In genomic region chr16:67480833-67481560, GRCh38 we compare ENCODE assay signal across 8 cellular contexts. TPM values are rescaled to one million over a fixed set of nuclear protein-coding genes. Genes with fewer than 3 reads are reported as not detected.
DNase-seq lines count a peak whose midpoint lies in the region; ATAC-seq and TF ChIP-seq lines count a peak whose summit lies in the region.

ATP6V0D1 (minus strand) TSS chr16:67481157; CDS start chr16:67481086, 71 bp downstream.

- peaks cover 42% of the 10 kb centered on the region for H3K4me1 Mint-ChIP-seq in activated naive CD8-positive, alpha-beta T cell (ENCODE audit: low read depth)

- no peaks in the 10 kb centered on the region for H3K36me3 Mint-ChIP-seq in activated naive CD8-positive, alpha-beta T cell

- H3K27me3 ChIP-seq in osteoblast (ENCODE audit: insufficient read depth, low read length) = no peaks in the 10 kb centered on the region
- H3K27me3 ChIP-seq in thoracic aorta (replicated peaks; ENCODE audit: insufficient read depth) = no peaks in the 10 kb centered on the region

- H3K9me3 ChIP-seq in osteoblast (ENCODE audit: low read depth, low read length) = no peaks in the 10 kb centered on the region
- H3K9me3 ChIP-seq in thoracic aorta = no peaks in the 10 kb centered on the region

- H3K4me3 ChIP-seq in GM12864 (ENCODE audit: low read depth, low read length) (peak within 1 kb of the TSS; percentile 83), osteoblast (ENCODE audit: insufficient read depth, low read length) (peak within 1 kb of the TSS; percentile 99), thoracic aorta (peak within 1 kb of the TSS; percentile 92)

- H3K79me2 ChIP-seq in osteoblast (ENCODE audit: insufficient read depth, low read length) = peaks cover 63% of the 10 kb centered on the region

- peak within 1 kb of the TSS; percentile 98 for H3K27ac Mint-ChIP-seq in activated naive CD8-positive, alpha-beta T cell

- no peaks in the 10 kb centered on the region for H3K9me3 Mint-ChIP-seq in activated naive CD8-positive, alpha-beta T cell (ENCODE audit: low read depth)

- H3K36me3 ChIP-seq in osteoblast (ENCODE audit: insufficient read depth, low read length) = peaks cover 5% of the 10 kb centered on the region
- H3K36me3 ChIP-seq in thoracic aorta = no peaks in the 10 kb centered on the region

- peak within 1 kb of the TSS; percentile 97 for H2AFZ ChIP-seq in osteoblast (ENCODE audit: low read length)

- peak within 1 kb of the TSS; percentile 99 for H3K4me3 Mint-ChIP-seq in activated naive CD8-positive, alpha-beta T cell

- ATAC-seq in HG02623 (IDR thresholded peaks at IDR 0.05; ENCODE audit: unreplicated experiment) (peak; percentile 94), thoracic aorta (ENCODE audit: insufficient number of reproducible peaks, low FRiP score, low read depth) (peak; percentile 96)

- TF ChIP-seq CTCF in GM12864 (IDR thresholded peaks at IDR 0.05; ENCODE audit: low read depth, low read length, missing control alignments) = peak; percentile 88
- peak; percentile 84 for TF ChIP-seq CTCF in osteoblast (IDR thresholded peaks at IDR 0.05; ENCODE audit: extremely low read depth, low read depth, low read length)
- peak; percentile 84 for TF ChIP-seq CTCF in thoracic aorta (IDR thresholded peaks at IDR 0.05)

- peaks cover 16% of the 10 kb centered on the region for H3K4me1 ChIP-seq in osteoblast (ENCODE audit: insufficient read depth, low read length)
- peaks cover 21 to 29% of the 10 kb centered on the region in 2 donors for H3K4me1 ChIP-seq in thoracic aorta (ENCODE audit: control insufficient read depth in 1 of 2, low read depth in 2 of 2)

- no peaks in the 10 kb centered on the region for H3K27me3 Mint-ChIP-seq in activated naive CD8-positive, alpha-beta T cell

- H4K20me1 ChIP-seq in osteoblast (ENCODE audit: insufficient read depth, low read length) = peaks cover 32% of the 10 kb centered on the region

- H3K27ac ChIP-seq in osteoblast (ENCODE audit: low read depth, low read length) (peak within 1 kb of the TSS; percentile 96), thoracic aorta (peak within 1 kb of the TSS; percentile 74 to 90)

- DNase-seq in GM12864 (ENCODE audit: low read depth) (peak; percentile 93), NCI-H1092 treated with DMSO at 0.1 percent for 48 hours (lab: John Stamatoyannopoulos, UW) (peak; percentile 97), SKM-1 (lab: John Stamatoyannopoulos, UW; ENCODE audit: unreplicated experiment) (peak; percentile 94), glomerular visceral epithelial cell (ENCODE audit: extremely low spot score) (peak; percentile 97), osteoblast (ENCODE audit: insufficient read length, low spot score, missing footprints) (peak; percentile 99), thoracic aorta (ENCODE audit: low spot score) (peak; percentile 84)

- H3K4me2 ChIP-seq in osteoblast (ENCODE audit: insufficient read depth, low read length) = peak within 1 kb of the TSS; percentile 100

RNA-seq across cellular contexts. Expression of gene ATP6V0D1, which starts in this region (rescaled TPM):
- 146 and 158 TPM in 2 replicates for total RNA-seq in osteoblast
- 10 to 100 TPM; 68.6 to 72.7 TPM for total RNA-seq in thoracic aorta

Comparison
In these comparisons a context has a peak if more than half of its experiments do, and no peak if none do; other contexts are left out.
1. Peak in every context shown above with its lines: DNase-seq, ATAC-seq, H3K4me3 ChIP-seq and H3K27ac ChIP-seq.